Comparison of ENCODE assay signal across 17 cellular contexts in genomic region chr16:9798952-9799590, GRCh38.
DNase-seq lines count a peak whose midpoint lies in the region; ATAC-seq, FAIRE-seq and TF ChIP-seq lines count a peak whose summit lies in the region.
"Had no signal": no experiment of that assay in that cellular context is flagged by ENCODE, and none has a peak within 500 bp of the region (broad histone marks: within the 10 kb centered on the region; RNA-seq: fewer than 3 reads in every experiment).

No MANE protein-coding gene starts in this region.

- ATAC-seq in Right ventricle myocardium inferior (no peak), GM21390 (IDR thresholded peaks at IDR 0.05; ENCODE audit: unreplicated experiment) (no peak)
- ATAC-seq: HCT116 had no signal

- H3K27me3 ChIP-seq in left ventricle myocardium inferior (ENCODE audit: low read depth) (no peaks in the 10 kb centered on the region), bronchial epithelial cell (ENCODE audit: control insufficient read depth, insufficient read depth, low read length) (no peaks in the 10 kb centered on the region), rectal smooth muscle tissue (ENCODE audit: control insufficient read depth, insufficient read depth, low read length) (no peaks in the 10 kb centered on the region)

- H3K27ac ChIP-seq in left ventricle myocardium inferior (replicated peaks): peak overlapping the region; percentile 87
- peak overlapping the region; percentile 56 for H3K27ac ChIP-seq in rectal smooth muscle tissue (ENCODE audit: low read depth, low read length)
- H3K27ac ChIP-seq: GM23248 had no signal

- H3K36me3 ChIP-seq in left ventricle myocardium inferior: no peaks in the 10 kb centered on the region
- H3K36me3 ChIP-seq in bronchial epithelial cell (ENCODE audit: control insufficient read depth, insufficient read depth, low read length): no peaks in the 10 kb centered on the region
- no peaks in the 10 kb centered on the region for H3K36me3 ChIP-seq in rectal smooth muscle tissue (ENCODE audit: control insufficient read depth, insufficient read depth, low read length)

- H3K4me3 ChIP-seq in left ventricle myocardium inferior (no peak overlapping the region), bronchial epithelial cell (ENCODE audit: low read depth, low read length) (no peak overlapping the region), rectal smooth muscle tissue (ENCODE audit: low read length) (no peak overlapping the region)
- H3K4me3 ChIP-seq: GM23248 had no signal

- in situ Hi-C loops in G401 (cut with HindIII; ENCODE audit: low sequenced_read_pairs): no loop called here

- H3K9ac ChIP-seq in rectal smooth muscle tissue (ENCODE audit: low read length): no peak overlapping the region
- H3K9ac ChIP-seq: GM23248 had no signal

- H3K4me1 ChIP-seq in left ventricle myocardium inferior: peaks cover 32% of the 10 kb centered on the region
- H3K4me1 ChIP-seq in rectal smooth muscle tissue (ENCODE audit: control insufficient read depth, insufficient read depth, low read length): peaks cover 9% of the 10 kb centered on the region

- peaks cover 3% of the 10 kb centered on the region for H3K9me3 ChIP-seq in left ventricle myocardium inferior (replicated peaks)

- FAIRE-seq in bronchial epithelial cell (lab: Jason Lieb, UNC): peak; percentile 28
- FAIRE-seq: G401.6, GM12892 had no signal

- no peak for TF ChIP-seq CTCF in left ventricle myocardium inferior (IDR thresholded peaks at IDR 0.05; ENCODE audit: borderline replicate concordance)
- no peak for TF ChIP-seq CTCF in bronchial epithelial cell (IDR thresholded peaks at IDR 0.05; ENCODE audit: insufficient read depth, low read length, severe bottlenecking)

- intact Hi-C loops in left ventricle myocardium inferior (cut with micrococcal nuclease) (no loop called here), Right ventricle myocardium inferior (cut with DNase I) (loop anchor here (5.0 to 10.0 kb wide), 3 partner anchors 304 to 427 kb away; no protein-coding TSS in a partner anchor)

- DNase-seq in left ventricle myocardium inferior (no peak), Right ventricle myocardium inferior (ENCODE audit: missing footprints) (no peak), G401 (ENCODE audit: low spot score) (peak; percentile 78), bronchial epithelial cell (ENCODE audit: low read depth) (no peak), NCI-H510A treated with DMSO at 0.1 percent for 48 hours (lab: John Stamatoyannopoulos, UW) (no peak)
- DNase-seq: Calu3; CD4-positive, alpha-beta memory T cell; COR-L47; DMS53; DMS79 treated with DMSO at 0.1 percent for 48 hours; GM23248; H9 had no signal
